Comparison of ENCODE assay signal across 17 cellular contexts in the genomic region with DNA sequence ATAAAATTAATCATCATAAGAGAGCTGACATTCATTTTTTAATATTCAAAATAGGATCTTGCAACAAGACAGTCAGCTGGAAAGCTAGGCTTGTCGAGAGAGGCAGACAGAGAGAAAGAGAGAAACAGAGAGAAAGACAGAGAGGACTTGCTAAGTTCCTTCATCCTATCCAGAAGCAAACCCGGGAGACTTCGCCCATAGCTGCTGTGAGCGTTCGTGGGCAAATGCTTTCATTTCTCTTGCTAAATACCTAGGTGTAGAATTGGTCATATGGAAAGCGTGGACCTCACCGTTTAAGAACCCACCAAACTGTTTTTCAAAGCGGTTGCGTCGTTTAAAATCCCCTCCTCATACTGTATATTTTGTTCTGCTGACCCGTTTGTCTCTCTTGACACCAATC. TPM values are rescaled to one million over a fixed set of nuclear protein-coding genes. Genes with fewer than 3 reads are reported as not detected.
DNase-seq lines count a peak whose midpoint lies in the region; ATAC-seq, FAIRE-seq and TF ChIP-seq lines count a peak whose summit lies in the region.
"Had no signal": no experiment of that assay in that cellular context is flagged by ENCODE, and none has a peak within 500 bp of the region (broad histone marks: within the 10 kb centered on the region; RNA-seq: fewer than 3 reads in every experiment).

No MANE protein-coding gene starts in this region.

- WGBS in liver = 76% methylated on average over 11 of the region's 11 CpGs
- 63 to 83% methylated on average over 11 of the region's 11 CpGs for WGBS in sigmoid colon, 2 donors

- no peak for FAIRE-seq in kidney (lab: Jason Lieb, UNC)
- FAIRE-seq: H54, HTR-8/SVneo had no signal

- no peak for TF ChIP-seq POLR2A in sigmoid colon (IDR thresholded peaks at IDR 0.05)

- H3K4me1 ChIP-seq in liver (ENCODE audit: control insufficient read depth in 4 of 4, insufficient read depth in 4 of 4, low read length in 3 of 4) (peaks cover 6 to 61% (median 41%) of the 10 kb centered on the region in 4 donors), sigmoid colon (no peaks in the 10 kb centered on the region), kidney (ENCODE audit: control insufficient read depth in 1 of 2, insufficient read depth in 1 of 2, low read depth in 1 of 2, low read length in 2 of 2) (peaks cover 0 to 3% of the 10 kb centered on the region in 2 donors)
- H3K4me1 ChIP-seq: BLaER1 had no signal

- H3K36me3 ChIP-seq in liver (ENCODE audit: control insufficient read depth in 4 of 4, insufficient read depth in 3 of 4, low read depth in 1 of 4, low read length in 3 of 4) (no peaks in the 10 kb centered on the region), sigmoid colon (no peaks in the 10 kb centered on the region), kidney (ENCODE audit: control insufficient read depth in 1 of 2, insufficient read depth in 2 of 2, low read length in 2 of 2) (no peaks in the 10 kb centered on the region)
- H3K36me3 ChIP-seq: BLaER1 had no signal

- intact Hi-C loops in sigmoid colon (cut with DNase I) = no loop called here
- intact Hi-C loops in kidney (cut with DNase I) = no loop called here

- no peak overlapping the region for H3K9ac ChIP-seq in liver (ENCODE audit: low read depth in 1 of 2, low read length in 2 of 2)
- no peak overlapping the region for H3K9ac ChIP-seq in kidney (ENCODE audit: low read length in 2 of 2)
- H3K9ac ChIP-seq: BLaER1 had no signal

- H3K27me3 ChIP-seq in liver (ENCODE audit: control insufficient read depth in 4 of 4, insufficient read depth in 4 of 4, low read length in 3 of 4) (no peaks in the 10 kb centered on the region), sigmoid colon (peaks cover 0 to 50% (median 17%) of the 10 kb centered on the region in 3 donors)

- TF ChIP-seq CTCF in liver (IDR thresholded peaks at IDR 0.05; ENCODE audit: low read depth, low read length, missing input control) (no peak), sigmoid colon (IDR thresholded peaks at IDR 0.05) (no peak), kidney (IDR thresholded peaks at IDR 0.05; ENCODE audit: borderline replicate concordance, extremely low read depth, insufficient read depth) (no peak)

- TF ChIP-seq RAD21 in liver (IDR thresholded peaks at IDR 0.05) = no peak

- H3K4me3 ChIP-seq in liver (ENCODE audit: low read depth in 1 of 3, low read length in 3 of 3) (no peak overlapping the region), sigmoid colon (no peak overlapping the region), kidney (ENCODE audit: low read length in 2 of 2) (no peak overlapping the region)
- H3K4me3 ChIP-seq: BLaER1 had no signal

- DNase-seq in activated CD4-positive, CD25-positive, alpha-beta regulatory T cell treated with anti-CD3 and anti-CD28 coated beads, Interleukin-2, amount 50 U/mL, for 72 hours = peak; percentile 2
- peak; percentile 9 for DNase-seq in sigmoid colon
- no peak for DNase-seq in kidney
- DNase-seq in SIG-M5 treated with dmso at 0.1 percent for 504 hours (lab: John Stamatoyannopoulos, UW; ENCODE audit: unreplicated experiment) = no peak
- DNase-seq: 8988T; AML-193; CD8-positive, alpha-beta memory T cell; DND-41; GDM1 had no signal

- no peak for TF ChIP-seq EP300 in sigmoid colon (IDR thresholded peaks at IDR 0.05)

- H3K27ac ChIP-seq in liver (ENCODE audit: low read depth in 1 of 2, low read length in 2 of 2) = peak overlapping the region; percentile 96 to 99
- H3K27ac ChIP-seq in sigmoid colon = no peak overlapping the region
- H3K27ac ChIP-seq in kidney (ENCODE audit: low read depth in 2 of 2, low read length in 2 of 2) = no peak overlapping the region
- H3K27ac ChIP-seq: BLaER1 had no signal

- H3K9me3 ChIP-seq in liver (ENCODE audit: control insufficient read depth in 4 of 4, low read length in 3 of 4) = no peaks in the 10 kb centered on the region
- H3K9me3 ChIP-seq in sigmoid colon = no peaks in the 10 kb centered on the region
- H3K9me3 ChIP-seq in kidney (ENCODE audit: control insufficient read depth in 1 of 2, low read length in 2 of 2) = no peaks in the 10 kb centered on the region
- H3K9me3 ChIP-seq: BLaER1, Caco-2 had no signal

- no peak for ATAC-seq in activated CD4-positive, CD25-positive, alpha-beta regulatory T cell treated with anti-CD3 and anti-CD28 coated beads, Interleukin-2, amount 50 U/mL, for 24 hours
- no peak for ATAC-seq in GM18519 (IDR thresholded peaks at IDR 0.05; ENCODE audit: low FRiP score, unreplicated experiment)
- ATAC-seq: HCT116 had no signal

TF ChIP-seq in liver, 16 proteins besides CTCF, POLR2A, EP300 and RAD21:
- TF ChIP-seq HNF4G (IDR thresholded peaks at IDR 0.05) (no peak), JUND (IDR thresholded peaks at IDR 0.05) (peak in 1 of 2 donors; percentile 10)

RNA-seq across cellular contexts. Expression of gene KRTAP5-6, which starts 25.3 kb away (rescaled TPM):
- under 1 TPM in 1 of 2 donors, not detected in 1; 0.84 TPM for total RNA-seq in liver
- 1 to 10 TPM in 1 of 2 donors, not detected in 1; 1.2 TPM for polyA plus RNA-seq in liver
- not detected for total RNA-seq in sigmoid colon
- polyA plus RNA-seq in sigmoid colon = not detected
- not detected for total RNA-seq in kidney
- not detected for polyA plus RNA-seq in kidney (ENCODE audit: insufficient read depth, low read depth, low replicate concordance)
- total RNA-seq: Caco-2; CD8-positive, alpha-beta memory T cell had no signal
- polyA plus RNA-seq: CD8-positive, alpha-beta memory T cell had no signal

RNA-seq across cellular contexts. Expression of gene KRTAP5-5, which starts 42.1 kb away (rescaled TPM):
- total RNA-seq in liver (not detected), sigmoid colon (not detected), kidney (not detected)
- polyA plus RNA-seq in liver (not detected), sigmoid colon (under 1 TPM in 2 of 3 donors, not detected in 1; 0.28 to 0.92 TPM), kidney (ENCODE audit: insufficient read depth, low read depth, low replicate concordance) (not detected)
- total RNA-seq: Caco-2; CD8-positive, alpha-beta memory T cell had no signal
- polyA plus RNA-seq: CD8-positive, alpha-beta memory T cell had no signal

RNA-seq across cellular contexts. Expression of gene KRTAP5-4, which starts 49.7 kb away (rescaled TPM):
- not detected for total RNA-seq in liver
- not detected for polyA plus RNA-seq in liver
- total RNA-seq in sigmoid colon = not detected
- polyA plus RNA-seq in sigmoid colon = not detected
- total RNA-seq in kidney = not detected
- not detected for polyA plus RNA-seq in kidney (ENCODE audit: insufficient read depth, low read depth, low replicate concordance)
- total RNA-seq: Caco-2; CD8-positive, alpha-beta memory T cell had no signal
- polyA plus RNA-seq: CD8-positive, alpha-beta memory T cell had no signal

Comparison
In these comparisons a context has a peak if more than half of its experiments do, and no peak if none do; other contexts are left out.
1. DNase-seq: peak in activated CD4-positive, CD25-positive, alpha-beta regulatory T cell treated with anti-CD3 and anti-CD28 coated beads, Interleukin-2, amount 50 U/mL, for 72 hours (single experiment) and sigmoid colon (single experiment); none in kidney (single experiment) and SIG-M5 treated with dmso at 0.1 percent for 504 hours (single experiment).
2. H3K27ac ChIP-seq: peak in liver (2 of 2); none in sigmoid colon (0 of 4) and kidney (0 of 2).